In the genomic region with DNA sequence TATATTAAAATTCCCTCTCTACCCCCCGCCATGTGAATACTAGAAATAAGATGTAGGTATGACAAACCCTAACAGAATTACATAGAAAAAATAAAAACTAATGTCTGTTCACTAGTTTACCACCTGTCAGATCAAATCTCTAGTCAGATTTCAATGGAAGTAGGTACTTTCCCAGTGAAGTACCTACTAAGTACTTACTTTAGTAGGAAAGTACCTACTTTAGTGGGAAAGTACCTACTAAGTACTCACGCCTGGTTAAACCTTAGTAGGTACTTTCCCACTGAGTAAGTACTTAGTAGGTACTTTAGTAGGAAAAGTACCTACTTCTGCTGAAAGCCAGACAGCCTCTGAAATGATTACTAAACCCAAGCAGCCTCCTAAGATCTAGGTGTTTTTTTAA, we compare ENCODE assay signal across 1 cellular context.
TF ChIP-seq lines count a peak whose summit lies in the region.

No MANE protein-coding gene starts in this region.

TF ChIP-seq in K562, 482 proteins besides CTCF, POLR2A, EP300 and RAD21:
- peak; percentile 59; the same call in 1 of the 2 replicates for TF ChIP-seq ZKSCAN1 (IDR thresholded peaks at IDR 0.05; ENCODE audit: low read depth, low read length)
